Comparison of ENCODE assay signal across 10 cellular contexts in genomic region chr10:124739119-124739921, GRCh38. TPM values are rescaled to one million over a fixed set of nuclear protein-coding genes. Genes with fewer than 3 reads are reported as not detected.
DNase-seq lines count a peak whose midpoint lies in the region; ATAC-seq and TF ChIP-seq lines count a peak whose summit lies in the region.
"Had no signal": no experiment of that assay in that cellular context is flagged by ENCODE, and none has a peak within 500 bp of the region (broad histone marks: within the 10 kb centered on the region; RNA-seq: fewer than 3 reads in every experiment).

No MANE protein-coding gene starts in this region.

- peaks cover 83% of the 10 kb centered on the region for H3K4me1 Mint-ChIP-seq in activated T-cell treated with anti-CD3 and anti-CD28 coated beads, Interleukin-2, amount 50 U/mL, for 24 hours (ENCODE audit: low read depth)
- peaks cover 84% of the 10 kb centered on the region for H3K4me1 Mint-ChIP-seq in brain

- H3K9me3 Mint-ChIP-seq in activated T-cell treated with anti-CD3 and anti-CD28 coated beads, Interleukin-2, amount 50 U/mL, for 24 hours, result no peaks in the 10 kb centered on the region
- no peaks in the 10 kb centered on the region for H3K9me3 Mint-ChIP-seq in brain

- no peak for ATAC-seq in HG03520 (IDR thresholded peaks at IDR 0.05; ENCODE audit: unreplicated experiment)
- ATAC-seq: foreskin keratinocyte had no signal

- H3K9me3 ChIP-seq in tibial artery (no peaks in the 10 kb centered on the region), SJCRH30 (replicated peaks) (no peaks in the 10 kb centered on the region)

- H3K4me3 ChIP-seq in tibial artery, result no peak overlapping the region
- no peak overlapping the region for H3K4me3 ChIP-seq in H7 (ENCODE audit: insufficient read depth, low read depth, low read length)
- H3K4me3 ChIP-seq in SJCRH30, result no peak overlapping the region

- H3K27me3 Mint-ChIP-seq in activated T-cell treated with anti-CD3 and anti-CD28 coated beads, Interleukin-2, amount 50 U/mL, for 24 hours, result no peaks in the 10 kb centered on the region
- H3K27me3 Mint-ChIP-seq in brain, result peaks cover 10% of the 10 kb centered on the region

- H3K27me3 ChIP-seq in tibial artery (no peaks in the 10 kb centered on the region), H7 (ENCODE audit: control insufficient read depth, insufficient read depth, low read length) (peaks cover 9% of the 10 kb centered on the region; the same call in 1 of the 2 replicates), SJCRH30 (no peaks in the 10 kb centered on the region)
- H3K27me3 ChIP-seq: foreskin keratinocyte had no signal

- TF ChIP-seq CTCF in brain (conservative IDR thresholded peaks at IDR 0.05) (no peak), tibial artery (IDR thresholded peaks at IDR 0.05) (no peak)

- no peak for DNase-seq in activated T-cell treated with anti-CD3 and anti-CD28 coated beads, Interleukin-2, amount 50 U/mL, for 24 hours
- DNase-seq in activated T-cell treated with anti-CD3 and anti-CD28 coated beads for 4 hours (no peak), mesenteric fat pad (ENCODE audit: low spot score) (peak; percentile 65), tibial artery (peak in 1 of 2 donors; percentile 40), H7 (no peak), SJCRH30 (no peak)
- DNase-seq: foreskin keratinocyte, NCI-H510A had no signal

- peak overlapping the region; percentile 93 for H3K4me3 Mint-ChIP-seq in activated T-cell treated with anti-CD3 and anti-CD28 coated beads, Interleukin-2, amount 50 U/mL, for 24 hours
- H3K4me3 Mint-ChIP-seq in brain, result peak overlapping the region; percentile 59 to 98 (median 96)

- intact Hi-C loops in tibial artery (cut with DNase I; ENCODE audit: low total_unique reads), result loop anchor here (10.0 kb wide), 1 partner anchor 325 kb away; the partner anchor contains the start of gene OAT

- H3K27ac ChIP-seq in tibial artery (peak overlapping the region; percentile 39 to 59), SJCRH30 (no peak overlapping the region)

- H3K4me1 ChIP-seq in tibial artery (peaks cover 0 to 66% (median 56%) of the 10 kb centered on the region in 4 donors), SJCRH30 (peaks cover 3% of the 10 kb centered on the region; the same call in 1 of the 2 replicates)

- peaks cover 2% of the 10 kb centered on the region for H3K36me3 Mint-ChIP-seq in activated T-cell treated with anti-CD3 and anti-CD28 coated beads, Interleukin-2, amount 50 U/mL, for 24 hours (ENCODE audit: low read depth)
- H3K36me3 Mint-ChIP-seq in brain, result peaks cover under 1% of the 10 kb centered on the region

- H3K27ac Mint-ChIP-seq in activated T-cell treated with anti-CD3 and anti-CD28 coated beads, Interleukin-2, amount 50 U/mL, for 24 hours, result peak overlapping the region; percentile 50
- peak overlapping the region; percentile 72 to 98 (median 84) for H3K27ac Mint-ChIP-seq in brain

- no peaks in the 10 kb centered on the region for H3K36me3 ChIP-seq in tibial artery
- no peaks in the 10 kb centered on the region for H3K36me3 ChIP-seq in H7 (replicated peaks; ENCODE audit: control insufficient read depth, insufficient read depth, low read length)
- no peaks in the 10 kb centered on the region for H3K36me3 ChIP-seq in SJCRH30

RNA-seq across cellular contexts. Expression of gene FAM53B, which starts 4.9 kb away (rescaled TPM):
- polyA plus RNA-seq in brain (ENCODE audit: insufficient read depth, low read depth, low replicate concordance), result 25.9 TPM
- total RNA-seq in mesenteric fat pad, result 35.0 TPM
- total RNA-seq in H7 (2014; rRNA removed; shearing (Covaris generic)), result 37.4 and 40.8 TPM in 2 replicates
- 9.4 and 10.0 TPM in 2 replicates for total RNA-seq in SJCRH30 (2014; rRNA removed; shearing (Covaris generic))

RNA-seq across cellular contexts. Expression of gene EEF1AKMT2, which starts 52.4 kb away (rescaled TPM):
- polyA plus RNA-seq in brain (ENCODE audit: insufficient read depth, low read depth, low replicate concordance), result 9.8 TPM
- 13.5 TPM for total RNA-seq in mesenteric fat pad
- total RNA-seq in H7 (2014; rRNA removed; shearing (Covaris generic)), result 20.1 and 28.6 TPM in 2 replicates
- 29.0 and 31.6 TPM in 2 replicates for total RNA-seq in SJCRH30 (2014; rRNA removed; shearing (Covaris generic))
